Comparison of ENCODE assay signal across 8 cellular contexts in genomic region chr7:74658171-74659004, GRCh38.
DNase-seq lines count a peak whose midpoint lies in the region; ATAC-seq and TF ChIP-seq lines count a peak whose summit lies in the region.

No MANE protein-coding gene starts in this region.

- TF ChIP-seq CTCF in choroid plexus epithelial cell (conservative IDR thresholded peaks at IDR 0.05; ENCODE audit: low read depth, low read length) = no peak

- ATAC-seq in HG03432 (IDR thresholded peaks at IDR 0.05; ENCODE audit: unreplicated experiment) = peak; percentile 56

- H3K27ac ChIP-seq in layer of hippocampus (ENCODE audit: low read depth, low read length) = peak overlapping the region; percentile 99

- TF ChIP-seq POLR2A in GM19193 (IDR thresholded peaks at IDR 0.05; ENCODE audit: extremely low read depth, insufficient read depth, insufficient read length) = peak; percentile 18

- DNase-seq in AML-193 (lab: John Stamatoyannopoulos, UW) = peak; percentile 83 to 89
- DNase-seq in NCI-H510A (lab: John Stamatoyannopoulos, UW) = peak; percentile 98
- peak; percentile 92 for DNase-seq in activated CD4-positive, alpha-beta T cell treated with anti-CD3 and anti-CD28 coated beads for 48 hours
- peak; percentile 96 for DNase-seq in choroid plexus epithelial cell (ENCODE audit: low read depth)
- peak; percentile 71 to 77 for DNase-seq in stimulated activated CD4-positive, alpha-beta T cell treated with anti-CD3 and anti-CD28 coated beads, Interleukin-1b, Interleukin-23, amount 100 ng/mL, for 1 hour (ENCODE audit: low read depth in 2 of 2)

- no peaks in the 10 kb centered on the region for H3K27me3 ChIP-seq in layer of hippocampus (ENCODE audit: control insufficient read depth, insufficient read depth, low read length)

- H3K4me3 ChIP-seq in choroid plexus epithelial cell (ENCODE audit: low read depth, low read length) = peak overlapping the region; percentile 83

Comparison
In these comparisons a context has a peak if more than half of its experiments do, and no peak if none do; other contexts are left out.
1. Peak in every context shown above with its lines: DNase-seq, ATAC-seq, H3K4me3 ChIP-seq and H3K27ac ChIP-seq.